In the genomic region with DNA sequence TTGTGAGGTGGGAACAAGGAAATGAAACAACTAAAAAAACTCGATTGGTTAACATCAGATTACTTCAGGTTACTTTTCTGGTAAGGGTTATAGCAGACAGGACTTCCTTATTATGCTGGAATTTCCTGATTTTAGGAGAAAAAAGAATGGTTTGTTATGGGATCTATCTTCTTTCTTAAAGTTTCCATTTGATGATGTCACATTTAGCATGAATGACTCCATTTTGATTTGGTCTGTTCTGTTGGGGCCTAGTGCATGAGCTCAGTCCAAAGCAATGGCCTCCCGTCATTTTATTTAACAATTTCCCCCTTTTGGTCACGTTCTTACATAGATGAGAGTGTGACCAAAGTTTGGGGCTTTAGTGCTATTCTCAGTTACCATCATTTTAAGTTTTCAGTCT, we compare ENCODE assay signal across 25 cellular contexts.
"Had no signal": no experiment of that assay in that cellular context is flagged by ENCODE, and none has a peak within 500 bp of the region (broad histone marks: within the 10 kb centered on the region; RNA-seq: fewer than 3 reads in every experiment).

No MANE protein-coding gene starts in this region.

- H3K27me3 ChIP-seq: dorsolateral prefrontal cortex, esophagus squamous epithelium, gastrocnemius medialis, heart right ventricle, left lung had no signal

- H3K9me3 ChIP-seq: esophagus squamous epithelium, gastrocnemius medialis, heart right ventricle, left lung, lower lobe of right lung had no signal

- ATAC-seq: esophagus mucosa; gastrocnemius medialis; heart right ventricle; left cardiac atrium; left lung; left ventricle myocardium superior; lower lobe of right lung; naive thymus-derived CD4-positive, alpha-beta T cell had no signal

- FAIRE-seq: colon, islet of Langerhans, keratinocyte had no signal

- H3K4me1 ChIP-seq: esophagus squamous epithelium, gastrocnemius medialis had no signal

- DNase-seq: dermis blood vessel endothelial cell; dorsolateral prefrontal cortex; effector CD4-positive, alpha-beta T cell; effector memory CD4-positive, alpha-beta T cell; erythroblast; esophagus squamous epithelium; foreskin fibroblast; foreskin melanocyte; gastrocnemius medialis; glutamatergic neuron; head of caudate nucleus; heart right ventricle; hippocampal formation; left cardiac atrium; left lung; left ventricle myocardium superior; lower lobe of right lung; mesenchymal stem cell; naive thymus-derived CD4-positive, alpha-beta T cell had no signal

- H3K36me3 ChIP-seq: esophagus squamous epithelium, gastrocnemius medialis, heart right ventricle, left lung, lower lobe of right lung had no signal

- H3K4me3 ChIP-seq: coronary artery, dorsolateral prefrontal cortex, esophagus squamous epithelium, gastrocnemius medialis, heart right ventricle, left lung, lower lobe of right lung had no signal

- H3K27ac ChIP-seq: coronary artery, dorsolateral prefrontal cortex, epithelial cell of prostate, esophagus squamous epithelium, gastrocnemius medialis, heart right ventricle, left lung, lower lobe of right lung had no signal
